8 cellular contexts compared by ENCODE assay signal in genomic region chr9:33721674-33722358, GRCh38.
DNase-seq lines count a peak whose midpoint lies in the region; ATAC-seq and TF ChIP-seq lines count a peak whose summit lies in the region.

No MANE protein-coding gene starts in this region.

- H3K27ac Mint-ChIP-seq in naive thymus-derived CD8-positive, alpha-beta T cell: peak overlapping the region in 1 of 10 donors; percentile 76

- peak; percentile 97 for TF ChIP-seq CTCF in BE2C (IDR thresholded peaks at IDR 0.05; ENCODE audit: low read depth, low read length)
- peak; percentile 98 for TF ChIP-seq CTCF in OCI-LY3 (IDR thresholded peaks at IDR 0.05; ENCODE audit: low read depth, low read length)

- no peaks in the 10 kb centered on the region for H4K20me1 ChIP-seq in OCI-LY3 (ENCODE audit: insufficient read depth, low read length)

- H3K4me3 ChIP-seq in BE2C (ENCODE audit: low read depth, low read length) (no peak overlapping the region), OCI-LY3 (ENCODE audit: low read length) (peak overlapping the region; percentile 52; the same call in 1 of the 2 replicates)

- no peak for TF ChIP-seq POLR2A in erythroblast (IDR thresholded peaks at IDR 0.05; ENCODE audit: low read length)

- peaks cover 0 to 10% (median 3%) of the 10 kb centered on the region in 9 donors for H3K9me3 Mint-ChIP-seq in naive thymus-derived CD8-positive, alpha-beta T cell

- H3K9me3 ChIP-seq in BE2C (no peaks in the 10 kb centered on the region), OCI-LY3 (ENCODE audit: insufficient read depth, low read length) (no peaks in the 10 kb centered on the region)

- no peak overlapping the region for H3K27ac ChIP-seq in OCI-LY3 (ENCODE audit: low read length)

- H3K36me3 ChIP-seq in BE2C (no peaks in the 10 kb centered on the region), OCI-LY3 (replicated peaks; ENCODE audit: low read depth, low read length) (no peaks in the 10 kb centered on the region)

- peaks cover 4 to 19% (median 10%) of the 10 kb centered on the region in 5 donors for H3K27me3 Mint-ChIP-seq in naive thymus-derived CD8-positive, alpha-beta T cell

- H2AFZ ChIP-seq in OCI-LY3 (ENCODE audit: low read depth, low read length): peak overlapping the region; percentile 92

- no peaks in the 10 kb centered on the region for H3K79me2 ChIP-seq in OCI-LY3 (ENCODE audit: low read length)

- no peak overlapping the region for H3K9ac ChIP-seq in OCI-LY3 (ENCODE audit: low read length)

- peaks cover 1 to 8% (median 6%) of the 10 kb centered on the region in 4 donors for H3K4me1 Mint-ChIP-seq in naive thymus-derived CD8-positive, alpha-beta T cell

- POLR2A ChIA-PET in naive thymus-derived CD8-positive, alpha-beta T cell (lab: Charles Lee): no interaction called here

- peak overlapping the region; percentile 71 for H3K4me2 ChIP-seq in OCI-LY3 (ENCODE audit: low read length)

- peak; percentile 89 for DNase-seq in BE2C
- DNase-seq in HuH-7 (ENCODE audit: low spot score): peak; percentile 27
- DNase-seq in activated CD8-positive, alpha-beta memory T cell treated with anti-CD3 and anti-CD28 coated beads, Interleukin-2, amount 50 U/mL, for 48 hours: peak; percentile 99
- peak; percentile 89 to 95 for DNase-seq in erythroblast (lab: John Stamatoyannopoulos, UW)
- DNase-seq in naive thymus-derived CD8-positive, alpha-beta T cell: peak; percentile 70 to 90 (median 87)
- DNase-seq in stimulated activated CD8-positive, alpha-beta memory T cell treated with anti-CD3 and anti-CD28 coated beads, Interleukin-7, amount 100 ng/mL, for 4 hours (ENCODE audit: low read depth in 2 of 2): peak; percentile 66 to 70

- peak; percentile 52 for ATAC-seq in GM19351 (IDR thresholded peaks at IDR 0.05; ENCODE audit: unreplicated experiment)
- peak; percentile 83 for ATAC-seq in naive thymus-derived CD8-positive, alpha-beta T cell

- peaks cover 0 to 5% (median 4%) of the 10 kb centered on the region in 3 donors for H3K36me3 Mint-ChIP-seq in naive thymus-derived CD8-positive, alpha-beta T cell

- no peaks in the 10 kb centered on the region for H3K4me1 ChIP-seq in BE2C
- peaks cover 2% of the 10 kb centered on the region; the same call in 1 of the 2 replicates for H3K4me1 ChIP-seq in OCI-LY3 (ENCODE audit: low read length)

- no peaks in the 10 kb centered on the region for H3K27me3 ChIP-seq in BE2C
- 0 out of 2 replicates have a peak, but pooled peaks cover 10% of the 10 kb centered on the region for H3K27me3 ChIP-seq in OCI-LY3 (ENCODE audit: low read depth, low read length)

- no peak overlapping the region for H3K4me3 Mint-ChIP-seq in naive thymus-derived CD8-positive, alpha-beta T cell

Comparison
In these comparisons a context has a peak if more than half of its experiments do, and no peak if none do; other contexts are left out.
1. DNase-seq: peak in every context shown above with its lines; median percentile 99 in activated CD8-positive, alpha-beta memory T cell treated with anti-CD3 and anti-CD28 coated beads, Interleukin-2, amount 50 U/mL, for 48 hours; 92 in erythroblast; 89 in BE2C; 87 in naive thymus-derived CD8-positive, alpha-beta T cell; 68 in stimulated activated CD8-positive, alpha-beta memory T cell treated with anti-CD3 and anti-CD28 coated beads, Interleukin-7, amount 100 ng/mL, for 4 hours; 27 in HuH-7.